Comparison of ENCODE assay signal across 12 cellular contexts in the genomic region with DNA sequence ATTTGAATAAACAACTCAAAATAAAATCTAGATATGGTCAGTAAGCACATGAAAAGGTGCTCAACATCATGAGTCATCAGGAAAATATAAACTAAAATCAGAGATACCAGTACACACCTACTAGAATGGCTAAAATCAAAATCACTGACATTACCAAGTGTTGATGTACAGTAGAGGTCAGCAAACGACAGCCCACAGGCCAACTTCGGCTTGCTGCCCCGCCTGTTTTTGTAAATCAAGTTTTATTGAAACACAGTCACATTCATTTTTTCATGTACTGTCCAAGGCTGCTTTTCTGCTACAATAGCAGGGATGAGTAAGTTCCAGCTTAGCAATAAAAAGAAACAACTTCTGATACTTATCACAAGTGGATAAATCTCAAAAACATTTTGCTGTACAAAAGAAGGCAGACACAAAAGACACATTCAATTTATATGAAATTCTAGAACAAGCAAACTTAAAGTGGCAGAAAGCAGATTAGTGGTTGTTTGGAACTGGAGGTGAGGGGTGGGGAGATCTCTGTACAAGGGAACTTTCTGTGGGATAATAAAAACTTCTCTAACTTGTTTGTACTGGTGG. TPM values are rescaled to one million over a fixed set of nuclear protein-coding genes. Genes with fewer than 3 reads are reported as not detected.
A peak's percentile ranks its signal among the peaks of the same experiment; 100 is the strongest.
DNase-seq lines count a peak whose midpoint lies in the region; ATAC-seq, FAIRE-seq and TF ChIP-seq lines count a peak whose summit lies in the region.
"Had no signal": no experiment of that assay in that cellular context is flagged by ENCODE, and none has a peak within 500 bp of the region (broad histone marks: within the 10 kb centered on the region; RNA-seq: fewer than 3 reads in every experiment).

No MANE protein-coding gene starts in this region.

- H3K4me3 ChIP-seq in A549 (no peak overlapping the region), HAP-1 (no peak overlapping the region), kidney (ENCODE audit: low read length in 2 of 2) (no peak overlapping the region)
- H3K4me3 ChIP-seq: ascending aorta had no signal

- DNase-seq in A549 (ENCODE audit: low read depth in 1 of 2, low spot score in 1 of 2) (peak in 1 of 2 experiments; percentile 36), HAP-1 (ENCODE audit: low spot score in 2 of 2) (peak; percentile 51 to 55), kidney (no peak), cerebellar cortex (ENCODE audit: low spot score) (no peak), activated T-cell treated with anti-CD3 and anti-CD28 coated beads for 4 hours (no peak), superior temporal gyrus (ENCODE audit: extremely low spot score) (no peak)
- no peak for DNase-seq in activated naive CD8-positive, alpha-beta T cell treated with anti-CD3 and anti-CD28 coated beads for 36 hours
- DNase-seq: activated CD4-positive, alpha-beta T cell treated with anti-CD3 and anti-CD28 coated beads for 1 hour; Caco-2; H7 had no signal

- intact Hi-C loops in kidney (cut with DNase I) = no loop called here

- H3K9ac ChIP-seq in kidney (ENCODE audit: low read length in 2 of 2) = no peak overlapping the region

- H3K27me3 Mint-ChIP-seq in activated naive CD8-positive, alpha-beta T cell treated with anti-CD3 and anti-CD28 coated beads for 36 hours = no peaks in the 10 kb centered on the region

- no peak for TF ChIP-seq EP300 in A549 (IDR thresholded peaks at IDR 0.05)

- TF ChIP-seq CTCF in A549 (IDR thresholded peaks at IDR 0.05) = peak; percentile 18; the same call in 1 of the 3 replicates
- peak; percentile 10 for TF ChIP-seq CTCF in kidney (IDR thresholded peaks at IDR 0.05; ENCODE audit: borderline replicate concordance, extremely low read depth, insufficient read depth)

- peak; percentile 51 to 53; a peak in 4 of 5 replicates for TF ChIP-seq RAD21 in A549 (conservative IDR thresholded peaks at IDR 0.05 in 1 of 2, IDR thresholded peaks at IDR 0.05 in 1 of 2)

- POLR2A ChIA-PET in A549 (lab: Yijun Ruan, JAX) = no interaction called here

- H3K4me1 Mint-ChIP-seq in activated naive CD8-positive, alpha-beta T cell treated with anti-CD3 and anti-CD28 coated beads for 36 hours = peaks cover 27% of the 10 kb centered on the region

- no peak overlapping the region for H3K4me3 Mint-ChIP-seq in activated naive CD8-positive, alpha-beta T cell treated with anti-CD3 and anti-CD28 coated beads for 36 hours

- in situ Hi-C loops in HAP-1 (cut with MboI; ENCODE audit: low sequenced_read_pairs) = no loop called here

- H3K9me3 ChIP-seq in A549 (no peaks in the 10 kb centered on the region), HAP-1 (no peaks in the 10 kb centered on the region), kidney (ENCODE audit: control insufficient read depth in 1 of 2, low read length in 2 of 2) (no peaks in the 10 kb centered on the region)
- H3K9me3 ChIP-seq: ascending aorta, Caco-2 had no signal

- CTCF ChIA-PET in A549 (lab: Yijun Ruan, JAX) = no interaction called here

- H3K27me3 ChIP-seq in HAP-1 (ENCODE audit: low read depth) = no peaks in the 10 kb centered on the region
- H3K27me3 ChIP-seq: ascending aorta had no signal

- no peak overlapping the region for H3K27ac ChIP-seq in A549
- H3K27ac ChIP-seq in kidney (ENCODE audit: low read depth in 2 of 2, low read length in 2 of 2) = no peak overlapping the region

- peaks cover 20% of the 10 kb centered on the region for H3K36me3 Mint-ChIP-seq in activated naive CD8-positive, alpha-beta T cell treated with anti-CD3 and anti-CD28 coated beads for 36 hours

- H3K36me3 ChIP-seq in HAP-1 (replicated peaks) (no peaks in the 10 kb centered on the region), kidney (ENCODE audit: control insufficient read depth in 1 of 2, insufficient read depth in 2 of 2, low read length in 2 of 2) (peaks cover 0 to 5% of the 10 kb centered on the region in 2 donors)

- H3K9me3 Mint-ChIP-seq in activated naive CD8-positive, alpha-beta T cell treated with anti-CD3 and anti-CD28 coated beads for 36 hours = no peaks in the 10 kb centered on the region

- no peak for TF ChIP-seq POLR2A in A549 (IDR thresholded peaks at IDR 0.05; ENCODE audit: low read length)

- H3K4me1 ChIP-seq in A549 (peaks cover 7% of the 10 kb centered on the region; the same call in 2 of the 3 replicates), HAP-1 (peaks cover 16% of the 10 kb centered on the region), kidney (ENCODE audit: control insufficient read depth in 1 of 2, insufficient read depth in 1 of 2, low read depth in 1 of 2, low read length in 2 of 2) (peaks cover 5 to 13% of the 10 kb centered on the region in 2 donors)

- FAIRE-seq in A549 (lab: Jason Lieb, UNC) (no peak), kidney (lab: Jason Lieb, UNC) (no peak)

- peak overlapping the region; percentile 62 for H3K27ac Mint-ChIP-seq in activated naive CD8-positive, alpha-beta T cell treated with anti-CD3 and anti-CD28 coated beads for 36 hours

- no peak overlapping the region for H3K4me2 ChIP-seq in A549

- 40% methylated on average over 3 of the region's 3 CpGs for WGBS in A549 (ENCODE audit: missing lambda C conversion rate)

- ATAC-seq in A549 = peak; percentile 43 to 64; a peak in 3 of 6 replicates
- ATAC-seq in HG03139 (IDR thresholded peaks at IDR 0.05; ENCODE audit: unreplicated experiment) = no peak

TF ChIP-seq in A549, 52 proteins besides CTCF, POLR2A, EP300 and RAD21:
- TF ChIP-seq FOSL2 (IDR thresholded peaks at IDR 0.05) = no peak
- TF ChIP-seq FOSL2 (CRISPR knock-in tag; IDR thresholded peaks at IDR 0.05) = peak; percentile 39; the same call in 1 of the 2 replicates
- TF ChIP-seq JUN (IDR thresholded peaks at IDR 0.05) = no peak
TF ChIP-seq in A549: peak in this region for 1.

RNA-seq across cellular contexts. Expression of a gene that starts 32.1 kb away (rescaled TPM):
- polyA plus RNA-seq in A549 (2011; rRNA removed) = 22.4 and 23.2 TPM in 2 replicates
- polyA plus RNA-seq in A549 (2012; cell fraction: cytosol; rRNA removed) = 3.6 and 4.7 TPM in 2 replicates
- 2.1 and 3.3 TPM in 2 replicates for polyA plus RNA-seq in A549 (2012; cell fraction: nucleus; rRNA removed)
- polyA plus RNA-seq in A549 (2017; fragmentation: RNase III; extraction: RNeasy Plus Mini Kit Qiagen cat#74134 plus additional on column Dnase treatment) = 10.2 to 10.8 TPM (median 10.4 TPM) in 3 replicates
- polyA minus RNA-seq in A549 (2011; rRNA and poly(A)+ RNA removed) = 22.7 and 26.3 TPM in 2 replicates
- 10 to 100 TPM; 21.2 to 24.6 TPM for total RNA-seq in activated naive CD8-positive, alpha-beta T cell treated with anti-CD3 and anti-CD28 coated beads for 36 hours
- 65.8 TPM for total RNA-seq in kidney
- 16.6 TPM for polyA plus RNA-seq in kidney (ENCODE audit: insufficient read depth, low read depth, low replicate concordance)

RNA-seq across cellular contexts. Expression of a gene that starts 32.4 kb away (rescaled TPM):
- polyA plus RNA-seq in A549 (2011; rRNA removed) (29.0 and 34.4 TPM in 2 replicates), A549 (2017; fragmentation: RNase III; extraction: RNeasy Plus Mini Kit Qiagen cat#74134 plus additional on column Dnase treatment) (24.0 to 27.4 TPM (median 25.6 TPM) in 3 replicates), kidney (ENCODE audit: insufficient read depth, low read depth, low replicate concordance) (60.3 TPM)
- 7.4 and 10.3 TPM in 2 replicates for polyA plus RNA-seq in A549 (2012; cell fraction: cytosol; rRNA removed)
- polyA plus RNA-seq in A549 (2012; cell fraction: nucleus; rRNA removed) = 5.2 and 9.0 TPM in 2 replicates
- 12.3 and 20.6 TPM in 2 replicates for polyA minus RNA-seq in A549 (2011; rRNA and poly(A)+ RNA removed)
- total RNA-seq in activated naive CD8-positive, alpha-beta T cell treated with anti-CD3 and anti-CD28 coated beads for 36 hours = 10 to 100 TPM; 22.4 to 23.2 TPM
- 26.1 TPM for total RNA-seq in kidney

Comparison
In these comparisons a context has a peak if more than half of its experiments do, and no peak if none do; other contexts are left out.
1. DNase-seq: peak in HAP-1 (2 of 2); none in activated naive CD8-positive, alpha-beta T cell treated with anti-CD3 and anti-CD28 coated beads for 36 hours (single experiment), kidney (single experiment), cerebellar cortex (single experiment), activated T-cell treated with anti-CD3 and anti-CD28 coated beads for 4 hours (single experiment) and superior temporal gyrus (single experiment).